Comparison of ENCODE assay signal across 19 cellular contexts in genomic region chr12:105204127-105204526, GRCh38. TPM values are rescaled to one million over a fixed set of nuclear protein-coding genes. Genes with fewer than 3 reads are reported as not detected.
DNase-seq lines count a peak whose midpoint lies in the region; ATAC-seq and TF ChIP-seq lines count a peak whose summit lies in the region.
"Had no signal": no experiment of that assay in that cellular context is flagged by ENCODE, and none has a peak within 500 bp of the region (broad histone marks: within the 10 kb centered on the region; RNA-seq: fewer than 3 reads in every experiment).

No MANE protein-coding gene starts in this region.

- H3K79me2 ChIP-seq in ACC112 (ENCODE audit: control insufficient read depth, insufficient read depth, low read length, unreplicated experiment) = no peaks in the 10 kb centered on the region
- H3K79me2 ChIP-seq in GM23248 (ENCODE audit: insufficient read depth) = peaks cover 76% of the 10 kb centered on the region

- H3K14ac ChIP-seq in mesenchymal stem cell (ENCODE audit: low read length in 2 of 2) = no peak overlapping the region

- no peak overlapping the region for H3K27ac Mint-ChIP-seq in natural killer cell
- H3K27ac Mint-ChIP-seq: CD4-positive, alpha-beta T cell had no signal

- H2AFZ ChIP-seq in ACC112 (ENCODE audit: low read length, unreplicated experiment) (no peak overlapping the region), GM23248 (no peak overlapping the region), mesenchymal stem cell (ENCODE audit: low read depth, low read length) (no peak overlapping the region)

- peak overlapping the region; percentile 54 for H3K4me2 ChIP-seq in GM23248 (ENCODE audit: unreplicated experiment)
- no peak overlapping the region for H3K4me2 ChIP-seq in mesenchymal stem cell (ENCODE audit: low read length, poor library complexity, severe bottlenecking)
- H3K4me2 ChIP-seq: BLaER1 had no signal

- H3K4me1 ChIP-seq in ACC112 (ENCODE audit: control insufficient read depth, insufficient read depth, low read length, unreplicated experiment) = peaks cover 17% of the 10 kb centered on the region
- H3K4me1 ChIP-seq in GM23248 (ENCODE audit: insufficient read depth) = peaks cover 36% of the 10 kb centered on the region
- H3K4me1 ChIP-seq in adrenal gland (replicated peaks in 1 of 2) = peaks cover 4 to 30% of the 10 kb centered on the region in 2 donors
- H3K4me1 ChIP-seq in mesenchymal stem cell (ENCODE audit: control insufficient read depth, insufficient read depth, low read depth, low read length) = peaks cover 6% of the 10 kb centered on the region
- H3K4me1 ChIP-seq: HAP-1 had no signal

- H2BK15ac ChIP-seq in mesenchymal stem cell (ENCODE audit: low read depth, poor library complexity, severe bottlenecking) = no peak overlapping the region

- H3K27me3 Mint-ChIP-seq in natural killer cell (ENCODE audit: low read depth in 2 of 2) = no peaks in the 10 kb centered on the region
- H3K27me3 Mint-ChIP-seq: CD4-positive, alpha-beta T cell had no signal

- intact Hi-C loops in adrenal gland (cut with DNase I) (no loop called here), natural killer cell (cut with micrococcal nuclease) (no loop called here)

- H3K9me2 ChIP-seq in GM23248 (ENCODE audit: insufficient read depth) = no peaks in the 10 kb centered on the region

- no peak overlapping the region for H2BK120ac ChIP-seq in mesenchymal stem cell (ENCODE audit: low read depth, low read length)

- H3K9me3 ChIP-seq in GM23248 (ENCODE audit: low read depth) (no peaks in the 10 kb centered on the region), adrenal gland (replicated peaks in 1 of 3) (no peaks in the 10 kb centered on the region), mesenchymal stem cell (ENCODE audit: control insufficient read depth, low read length) (no peaks in the 10 kb centered on the region)
- H3K9me3 ChIP-seq: BLaER1, HAP-1 had no signal

- no peak for ATAC-seq in GM19023 (IDR thresholded peaks at IDR 0.05; ENCODE audit: unreplicated experiment)
- no peak for ATAC-seq in natural killer cell
- ATAC-seq: Right ventricle myocardium inferior had no signal

- H2BK5ac ChIP-seq in mesenchymal stem cell (ENCODE audit: low read depth, low read length, poor library complexity, severe bottlenecking) = no peak overlapping the region

- no peak overlapping the region for H4K91ac ChIP-seq in mesenchymal stem cell (ENCODE audit: low read length)

- H3K4me3 ChIP-seq in ACC112 (ENCODE audit: low read depth, low read length) (no peak overlapping the region), GM23248 (no peak overlapping the region), adrenal gland (no peak overlapping the region), mesenchymal stem cell (ENCODE audit: insufficient read depth in 1 of 2, low read depth in 1 of 2, low read length in 2 of 2) (no peak overlapping the region)
- H3K4me3 ChIP-seq: BLaER1, HAP-1 had no signal

- TF ChIP-seq POLR2A in adrenal gland (IDR thresholded peaks at IDR 0.05) = no peak

- TF ChIP-seq CTCF in adrenal gland (IDR thresholded peaks at IDR 0.05) (no peak), natural killer cell (IDR thresholded peaks at IDR 0.05) (no peak)

- H3K4me3 Mint-ChIP-seq in natural killer cell = no peak overlapping the region
- H3K4me3 Mint-ChIP-seq: CD4-positive, alpha-beta T cell had no signal

- peaks cover 18% of the 10 kb centered on the region for H3K79me1 ChIP-seq in mesenchymal stem cell (replicated peaks; ENCODE audit: low read length, poor library complexity, severe bottlenecking)

- H2AK5ac ChIP-seq in mesenchymal stem cell (ENCODE audit: low read length, severe bottlenecking) = no peak overlapping the region

- H3K36me3 Mint-ChIP-seq in natural killer cell = peaks cover 10% of the 10 kb centered on the region

- DNase-seq in GM23248 (no peak), adrenal gland (no peak), mesenchymal stem cell (no peak), natural killer cell (no peak), NCI-H2081 treated with DMSO at 0.1 percent for 48 hours (lab: John Stamatoyannopoulos, UW) (no peak)
- DNase-seq: ACHN; CD4-positive, alpha-beta T cell; COR-L47; DMS79 treated with DMSO at 0.1 percent for 48 hours; Kasumi-1; NCI-H1694; NCI-H2081; NCI-H2171 treated with DMSO at 0.1 percent for 48 hours; NCI-H524 treated with DMSO at 0.1 percent for 48 hours had no signal

- H3K18ac ChIP-seq in mesenchymal stem cell (ENCODE audit: low read depth in 1 of 2, low read length in 2 of 2) = no peak overlapping the region

- H3K27ac ChIP-seq in ACC112 (ENCODE audit: low read depth, low read length) (peak overlapping the region; percentile 87), GM23248 (peak overlapping the region; percentile 99), adrenal gland (peak overlapping the region in 4 of 5 donors; percentile 59 to 92 (median 84)), mesenchymal stem cell (ENCODE audit: low read length, poor library complexity, severe bottlenecking) (no peak overlapping the region)
- H3K27ac ChIP-seq: BLaER1 had no signal

- no peak overlapping the region for H2BK12ac ChIP-seq in mesenchymal stem cell (ENCODE audit: low read length in 2 of 2)

- H4K8ac ChIP-seq in mesenchymal stem cell (ENCODE audit: low read length) = no peak overlapping the region

- no peaks in the 10 kb centered on the region for H4K20me1 ChIP-seq in GM23248 (ENCODE audit: insufficient read depth)
- H4K20me1 ChIP-seq: BLaER1 had no signal

- H3K36me3 ChIP-seq in ACC112 (ENCODE audit: insufficient read depth, low read length) (peaks cover 32% of the 10 kb centered on the region; the same call in 1 of the 2 replicates), GM23248 (ENCODE audit: low read depth) (peaks cover 84% of the 10 kb centered on the region), adrenal gland (replicated peaks in 1 of 2) (peaks cover 0 to 61% of the 10 kb centered on the region in 2 donors), mesenchymal stem cell (ENCODE audit: control insufficient read depth in 1 of 2, insufficient read depth in 2 of 2, low read depth in 1 of 2, low read length in 2 of 2) (peaks cover 63 to 91% of the 10 kb centered on the region in 2 experiments)

- no peak overlapping the region for H3K23ac ChIP-seq in mesenchymal stem cell (ENCODE audit: low read length in 2 of 2)

- H3K27me3 ChIP-seq in ACC112 (ENCODE audit: insufficient read depth, low read length) = no peaks in the 10 kb centered on the region
- no peaks in the 10 kb centered on the region for H3K27me3 ChIP-seq in GM23248 (replicated peaks; ENCODE audit: insufficient read depth)
- no peaks in the 10 kb centered on the region for H3K27me3 ChIP-seq in adrenal gland
- H3K27me3 ChIP-seq in mesenchymal stem cell (ENCODE audit: control insufficient read depth in 1 of 2, insufficient read depth in 1 of 2, low read length in 2 of 2) = no peaks in the 10 kb centered on the region
- H3K27me3 ChIP-seq: BLaER1 had no signal

- H3K4ac ChIP-seq in mesenchymal stem cell (ENCODE audit: low read depth in 1 of 2, low read length in 2 of 2) = no peak overlapping the region

- H3F3A ChIP-seq in GM23248 (ENCODE audit: insufficient read depth) = peaks cover 59% of the 10 kb centered on the region

- no peaks in the 10 kb centered on the region for H3K9me3 Mint-ChIP-seq in natural killer cell
- H3K9me3 Mint-ChIP-seq: CD4-positive, alpha-beta T cell had no signal

- WGBS in GM23248 (ENCODE audit: low coverage in 1 of 2, low lambda C conversion rate in 2 of 2, missing lambda C conversion rate in 2 of 2), 2 experiments = 74 to 76% methylated on average over 8 of the region's 8 CpGs
- WGBS in adrenal gland, 4 donors = 84 to 92% (median 91%) methylated on average over 8 of the region's 8 CpGs
- 91% methylated on average over 8 of the region's 8 CpGs for WGBS in mesenchymal stem cell

- peaks cover 15 to 21% of the 10 kb centered on the region in 2 donors for H3K4me1 Mint-ChIP-seq in natural killer cell

- peak overlapping the region; percentile 81 for H3K9ac ChIP-seq in GM23248
- peak overlapping the region; percentile 73 for H3K9ac ChIP-seq in mesenchymal stem cell (ENCODE audit: low read length)
- H3K9ac ChIP-seq: BLaER1 had no signal

- in situ Hi-C loops in GM23248 (cut with MboI) = no loop called here

RNA-seq across cellular contexts. Expression of gene APPL2, which starts 31.8 kb away (rescaled TPM):
- 76.8 and 83.0 TPM in 2 replicates for total RNA-seq in GM23248 (2014; rRNA removed; shearing (Covaris generic))
- polyA plus RNA-seq in GM23248 (2016; fragmentation: Nextera tagmentation; extraction: Ambion mirVana) (119 and 122 TPM in 2 replicates), adrenal gland (10 to 100 TPM; 15.9 to 48.3 (median 17.2) TPM)
- total RNA-seq in adrenal gland (100 to 1,000 TPM in 2 of 8 donors, 10 to 100 TPM in 6; 46.4 to 122 (median 60.4) TPM), natural killer cell (10 to 100 TPM; 56.0 to 65.9 (median 64.2) TPM)
- polyA plus RNA-seq in mesenchymal stem cell (2013, experiment 1 of 2) = 14.5 TPM
- 16.6 TPM for polyA plus RNA-seq in mesenchymal stem cell (2013, experiment 2 of 2)
